Comparison of ENCODE assay signal across 18 cellular contexts in genomic region chr9:95756101-95756500, GRCh38.
"Had no signal": no experiment of that assay in that cellular context is flagged by ENCODE, and none has a peak within 500 bp of the region (broad histone marks: within the 10 kb centered on the region; RNA-seq: fewer than 3 reads in every experiment).

No MANE protein-coding gene starts in this region.

- FAIRE-seq: astrocyte, pancreas had no signal

- H3K27me3 ChIP-seq: pancreas, upper lobe of left lung had no signal

- ATAC-seq: activated T-cell treated with anti-CD3 and anti-CD28 coated beads, Interleukin-2, amount 50 U/mL, for 72 hours; naive thymus-derived CD8-positive, alpha-beta T cell; pancreas; stimulated activated naive CD8-positive, alpha-beta T cell treated with anti-CD3 and anti-CD28 coated beads, Interleukin-15, Interleukin-2, amounts not matched to agents 100 U/mL and 50 U/mL, for 24 hours had no signal

- H3K4me3 ChIP-seq: breast epithelium, pancreas, suprapubic skin, upper lobe of left lung had no signal

- H3K4me1 ChIP-seq: breast epithelium, pancreas had no signal

- H3K27ac ChIP-seq: pancreas, suprapubic skin, WERI-Rb-1 had no signal

- H3K9me3 ChIP-seq: breast epithelium, pancreas, suprapubic skin, upper lobe of left lung had no signal

- DNase-seq: activated CD4-positive, alpha-beta T cell treated with anti-CD3 and anti-CD28 coated beads, Interleukin-2, amount 50 U/mL, for 4 hours; activated effector memory CD4-positive, alpha-beta T cell treated with anti-CD3 and anti-CD28 coated beads, Interleukin-2, amount 50 U/mL, for 16 hours; activated naive CD4-positive, alpha-beta T cell treated with anti-CD3 and anti-CD28 coated beads, Interleukin-2, amount 50 U/mL, for 16 hours; activated T-cell treated with anti-CD3 and anti-CD28 coated beads, Interleukin-2, amount 50 U/mL, for 72 hours; effector CD4-positive, alpha-beta T cell; mesenchymal stem cell; naive thymus-derived CD8-positive, alpha-beta T cell; pancreas; stimulated activated CD4-positive, alpha-beta T cell treated with anti-CD3 and anti-CD28 coated beads, Interleukin-12 subunit alpha, Interleukin-12 subunit beta, amount 100 ng/mL, for 4 hours; stimulated activated CD4-positive, alpha-beta T cell treated with anti-CD3 and anti-CD28 coated beads, Interleukin-2, amount 100 ng/mL, for 24 hours; stimulated activated naive CD8-positive, alpha-beta T cell treated with anti-CD3 and anti-CD28 coated beads, Interleukin-15, Interleukin-2, amounts not matched to agents 100 U/mL and 50 U/mL, for 24 hours; SW 1271; T-helper 2 cell; upper lobe of left lung; WERI-Rb-1 had no signal

- H3K36me3 ChIP-seq: breast epithelium, pancreas, suprapubic skin, upper lobe of left lung, WERI-Rb-1 had no signal
